Comparison of ENCODE assay signal across 8 cellular contexts in the genomic region with DNA sequence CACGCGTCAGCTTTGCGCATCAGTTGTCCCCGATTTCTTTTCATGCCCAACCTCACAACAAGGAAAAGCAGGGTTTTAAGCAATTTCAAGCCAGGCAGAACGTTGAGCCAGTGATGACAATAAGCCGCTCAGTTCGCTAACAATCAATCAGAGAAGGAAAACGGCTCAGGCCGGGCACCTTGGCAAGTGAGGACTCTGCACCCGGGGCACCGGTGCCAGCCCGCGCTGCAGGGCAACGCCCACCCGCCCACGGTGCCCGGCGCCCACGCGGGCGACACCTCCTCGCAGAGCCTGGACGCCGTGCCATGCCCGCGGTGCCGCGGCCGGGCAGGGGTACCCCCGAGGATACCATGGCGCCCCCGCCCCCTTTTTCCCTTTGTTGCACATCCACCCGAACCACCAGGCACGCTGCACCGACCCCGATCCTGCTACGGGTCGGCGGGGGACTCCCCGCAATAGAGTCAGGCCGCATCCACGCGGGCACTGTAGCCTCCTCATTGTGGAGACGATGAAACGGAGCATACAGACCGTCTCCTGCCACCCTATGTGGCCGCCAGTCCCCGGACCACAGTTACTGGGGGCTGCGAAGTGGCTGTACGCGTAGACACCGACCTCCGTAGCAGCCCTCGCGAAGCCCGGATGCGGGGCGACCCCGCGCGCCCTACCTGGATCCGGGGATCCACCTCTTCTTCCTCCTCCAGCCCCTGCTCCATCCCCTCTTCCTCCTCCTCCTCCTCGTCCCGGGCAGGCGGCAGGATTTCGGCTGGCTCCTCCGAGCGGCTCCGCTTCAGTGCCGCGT. TPM values are rescaled to one million over a fixed set of nuclear protein-coding genes. Genes with fewer than 3 reads are reported as not detected.
DNase-seq lines count a peak whose midpoint lies in the region; ATAC-seq, FAIRE-seq and TF ChIP-seq lines count a peak whose summit lies in the region.

No MANE protein-coding gene starts in this region.

- H3K4me3 ChIP-seq in epithelial cell of proximal tubule (ENCODE audit: low read depth, low read length), result peak overlapping the region; percentile 90

- no peaks in the 10 kb centered on the region for H3K9me3 Mint-ChIP-seq in activated CD8-positive, alpha-beta memory T cell treated with anti-CD3 and anti-CD28 coated beads, Interleukin-2, amount 10 ng/mL, durations not matched to agents 7 days and 5 days (ENCODE audit: low read depth)
- no peaks in the 10 kb centered on the region for H3K9me3 Mint-ChIP-seq in naive B cell

- H3K4me3 Mint-ChIP-seq in activated CD8-positive, alpha-beta memory T cell treated with anti-CD3 and anti-CD28 coated beads, Interleukin-2, amount 10 ng/mL, durations not matched to agents 7 days and 5 days, result peak overlapping the region; percentile 83
- peak overlapping the region; percentile 97 to 99 (median 98) for H3K4me3 Mint-ChIP-seq in naive B cell

- H3K27me3 Mint-ChIP-seq in activated CD8-positive, alpha-beta memory T cell treated with anti-CD3 and anti-CD28 coated beads, Interleukin-2, amount 10 ng/mL, durations not matched to agents 7 days and 5 days, result no peaks in the 10 kb centered on the region
- H3K27me3 Mint-ChIP-seq in naive B cell, result no peaks in the 10 kb centered on the region

- H3K27ac Mint-ChIP-seq in activated CD8-positive, alpha-beta memory T cell treated with anti-CD3 and anti-CD28 coated beads, Interleukin-2, amount 10 ng/mL, durations not matched to agents 7 days and 5 days, result peak overlapping the region; percentile 30
- peak overlapping the region; percentile 81 to 97 (median 96) for H3K27ac Mint-ChIP-seq in naive B cell

- CTCF ChIA-PET in activated CD8-positive, alpha-beta memory T cell treated with anti-CD3 and anti-CD28 coated beads, Interleukin-2, amount 10 ng/mL, durations not matched to agents 7 days and 5 days (lab: Charles Lee), result interaction anchor here (0.6 to 3.7 kb wide), 40 partner anchors 8 to 680 kb away, joined by 3 to 108 read pairs (median 7); a partner anchor contains a TSS

- peak; percentile 35 for DNase-seq in KBM-7
- DNase-seq in activated CD8-positive, alpha-beta memory T cell treated with anti-CD3 and anti-CD28 coated beads, Interleukin-2, amount 10 ng/mL, durations not matched to agents 7 days and 5 days, result peak; percentile 53
- DNase-seq in epithelial cell of proximal tubule (ENCODE audit: low read depth), result no peak
- peak; percentile 57 for DNase-seq in naive B cell
- DNase-seq in GM19239 (ENCODE audit: insufficient read length, low spot score), result no peak

- peak overlapping the region; percentile 64 for H3K27ac ChIP-seq in C4-2B
- H3K27ac ChIP-seq in temporal lobe (ENCODE audit: low read depth, low read length), result peak overlapping the region; percentile 62

- peaks cover 26% of the 10 kb centered on the region for H3K36me3 Mint-ChIP-seq in activated CD8-positive, alpha-beta memory T cell treated with anti-CD3 and anti-CD28 coated beads, Interleukin-2, amount 10 ng/mL, durations not matched to agents 7 days and 5 days
- peaks cover 22 to 23% of the 10 kb centered on the region in 2 donors for H3K36me3 Mint-ChIP-seq in naive B cell

- no peak for FAIRE-seq in GM19239 (lab: Jason Lieb, UNC)

- in situ Hi-C loops in KBM-7 (cut with MboI; ENCODE audit: low pct_unique_long_range_greater_than_20kb, low sequenced_read_pairs), result no loop called here

- peak; percentile 36 for ATAC-seq in GM21390 (IDR thresholded peaks at IDR 0.05; ENCODE audit: unreplicated experiment)
- ATAC-seq in activated CD8-positive, alpha-beta memory T cell treated with anti-CD3 and anti-CD28 coated beads, Interleukin-2, amount 10 ng/mL, durations not matched to agents 7 days and 5 days, result peak; percentile 62
- ATAC-seq in naive B cell (ENCODE audit: low read depth in 2 of 2), result peak; percentile 56 to 63

- peaks cover 55% of the 10 kb centered on the region for H3K4me1 Mint-ChIP-seq in activated CD8-positive, alpha-beta memory T cell treated with anti-CD3 and anti-CD28 coated beads, Interleukin-2, amount 10 ng/mL, durations not matched to agents 7 days and 5 days
- H3K4me1 Mint-ChIP-seq in naive B cell, result peaks cover 53 to 78% (median 66%) of the 10 kb centered on the region in 3 donors

- TF ChIP-seq CTCF in C4-2B (conservative IDR thresholded peaks at IDR 0.05) (no peak), epithelial cell of proximal tubule (conservative IDR thresholded peaks at IDR 0.05; ENCODE audit: low read depth, low read length) (no peak)

RNA-seq across cellular contexts. Expression of a gene that starts 0.6 kb away (rescaled TPM):
- 10 to 100 TPM; 19.4 to 30.3 TPM for total RNA-seq in activated CD8-positive, alpha-beta memory T cell treated with anti-CD3 and anti-CD28 coated beads, Interleukin-2, amount 10 ng/mL, durations not matched to agents 7 days and 5 days
- total RNA-seq in epithelial cell of proximal tubule (6.7 and 7.7 TPM in 2 replicates), temporal lobe (68.8 TPM)
- polyA plus RNA-seq in naive B cell (ENCODE audit: low read depth in 6 of 6), result 100 to 1,000 TPM in 5 of 6 donors, 10 to 100 TPM in 1; 71.3 to 177 (median 131) TPM

Comparison
In these comparisons a context has a peak if more than half of its experiments do, and no peak if none do; other contexts are left out.
1. DNase-seq: peak in KBM-7 (single experiment), activated CD8-positive, alpha-beta memory T cell treated with anti-CD3 and anti-CD28 coated beads, Interleukin-2, amount 10 ng/mL, durations not matched to agents 7 days and 5 days (single experiment) and naive B cell (single experiment); none in epithelial cell of proximal tubule (single experiment) and GM19239 (single experiment).
2. Peak in every context shown above with its lines, with median percentiles within 50 percentile points of each other: ATAC-seq.